In the genomic region with DNA sequence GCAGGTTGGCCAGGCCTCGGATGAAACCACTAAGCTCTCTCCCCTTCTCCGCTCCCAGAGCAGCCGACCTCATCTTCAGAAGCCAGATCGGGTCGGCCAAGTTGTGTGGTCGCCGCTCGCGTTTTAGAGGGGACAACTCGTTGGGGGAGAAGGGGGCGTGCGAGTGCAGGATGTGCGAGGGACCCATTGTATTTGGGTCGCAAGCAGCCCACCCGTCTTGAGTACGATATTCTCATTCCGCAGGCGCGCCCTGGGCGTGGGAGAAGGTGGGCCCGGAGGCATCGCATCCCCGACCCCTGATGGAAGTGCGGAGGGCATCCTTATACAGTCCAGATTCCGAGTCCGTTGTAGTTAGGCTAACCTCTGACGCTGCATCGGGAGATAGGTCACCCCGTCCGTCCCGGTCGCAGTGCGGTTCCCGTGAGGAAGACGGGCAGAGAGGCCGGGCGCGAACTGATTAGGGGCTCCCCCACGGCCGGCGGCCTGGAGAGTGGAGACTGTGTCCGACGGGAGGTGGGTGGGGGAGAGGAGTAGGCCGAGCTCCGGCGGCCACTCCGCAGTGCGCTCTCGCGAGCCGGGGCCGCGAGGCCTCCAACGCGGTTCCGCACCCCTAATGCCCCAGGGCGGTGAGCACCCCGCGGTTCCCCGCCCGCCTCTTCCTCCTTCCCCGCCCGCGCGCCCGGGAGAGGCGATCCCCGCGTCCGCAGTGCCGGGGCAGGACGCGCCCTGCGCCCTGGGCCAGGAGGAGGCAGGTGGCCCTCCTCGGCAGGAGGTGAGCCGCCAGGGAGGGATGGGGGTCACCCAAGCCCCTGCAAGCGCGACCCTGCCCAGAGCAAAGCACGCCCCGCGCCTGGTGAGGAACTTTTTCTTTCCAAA, we compare ENCODE assay signal across 9 cellular contexts. TPM values are rescaled to one million over a fixed set of nuclear protein-coding genes. Genes with fewer than 3 reads are reported as not detected.
DNase-seq lines count a peak whose midpoint lies in the region; ATAC-seq, FAIRE-seq and TF ChIP-seq lines count a peak whose summit lies in the region.
"Had no signal": no experiment of that assay in that cellular context is flagged by ENCODE, and none has a peak within 500 bp of the region (broad histone marks: within the 10 kb centered on the region; RNA-seq: fewer than 3 reads in every experiment).

No MANE protein-coding gene starts in this region.

- DNase-seq in GM12891 (ENCODE audit: insufficient read length, low spot score) (peak; percentile 26), T-helper 17 cell (no peak), glutamatergic neuron (no peak), retina (peak; percentile 63), EL (no peak)
- DNase-seq: SIG-M5 had no signal

- H3K27me3 Mint-ChIP-seq in T-helper 17 cell, result peaks cover 78% of the 10 kb centered on the region
- peaks cover 31% of the 10 kb centered on the region for H3K27me3 Mint-ChIP-seq in glutamatergic neuron (ENCODE audit: unreplicated experiment)

- FAIRE-seq in GM12891 (lab: Jason Lieb, UNC), result no peak

- H3K9me3 ChIP-seq in T-helper 17 cell (ENCODE audit: control insufficient read depth, low read length, poor library complexity, severe bottlenecking), result no peaks in the 10 kb centered on the region

- H3K4me1 Mint-ChIP-seq in T-helper 17 cell (peaks cover 31% of the 10 kb centered on the region), glutamatergic neuron (ENCODE audit: low read depth, unreplicated experiment) (peaks cover 14% of the 10 kb centered on the region)

- H3K36me3 Mint-ChIP-seq in T-helper 17 cell (ENCODE audit: low read depth), result peaks cover 2% of the 10 kb centered on the region
- H3K36me3 Mint-ChIP-seq in glutamatergic neuron (ENCODE audit: unreplicated experiment), result peaks cover 5% of the 10 kb centered on the region

- H3K4me3 Mint-ChIP-seq in T-helper 17 cell, result peak overlapping the region; percentile 91
- H3K4me3 Mint-ChIP-seq in glutamatergic neuron (ENCODE audit: unreplicated experiment), result peak overlapping the region; percentile 38

- ATAC-seq in T-helper 17 cell (peak; percentile 22), GM19397 (IDR thresholded peaks at IDR 0.05; ENCODE audit: unreplicated experiment) (no peak), GM18858 (IDR thresholded peaks at IDR 0.05; ENCODE audit: unreplicated experiment) (no peak), GM21515 (IDR thresholded peaks at IDR 0.05; ENCODE audit: unreplicated experiment) (no peak)

- TF ChIP-seq POLR2A in GM12891 (IDR thresholded peaks at IDR 0.05; ENCODE audit: low read depth, low read length), result no peak

- peaks cover 7% of the 10 kb centered on the region for H3K9me3 Mint-ChIP-seq in glutamatergic neuron (ENCODE audit: unreplicated experiment)

- no peak for TF ChIP-seq CTCF in glutamatergic neuron (IDR thresholded peaks at IDR 0.05; ENCODE audit: partially characterized antibody, unreplicated experiment)

- H3K27ac Mint-ChIP-seq in T-helper 17 cell (no peak overlapping the region), glutamatergic neuron (ENCODE audit: unreplicated experiment) (no peak overlapping the region)

TF ChIP-seq in GM12891, 5 proteins besides CTCF, POLR2A, EP300 and RAD21:
- TF ChIP-seq POU2F2 (IDR thresholded peaks at IDR 0.05; ENCODE audit: low read depth, low read length), result no peak
- TF ChIP-seq POLR2AphosphoS5 (IDR thresholded peaks at IDR 0.05; ENCODE audit: low read depth, low read length), result no peak
- TF ChIP-seq TAF1 (IDR thresholded peaks at IDR 0.05; ENCODE audit: low read depth, low read length), result no peak
- no peak for TF ChIP-seq SPI1 (IDR thresholded peaks at IDR 0.05; ENCODE audit: low read depth, low read length)
- no peak for TF ChIP-seq PAX5 (IDR thresholded peaks at IDR 0.05; ENCODE audit: insufficient read depth, low read length, severe bottlenecking)
TF ChIP-seq in GM12891: peak in this region for 0.

RNA-seq across cellular contexts. Expression of a gene that starts 1.6 kb away (rescaled TPM):
- polyA plus RNA-seq in GM12891 (2012; ENCODE audit: low read depth, missing spikeins), result not detected
- not detected for total RNA-seq in T-helper 17 cell
- 1.8 TPM for total RNA-seq in glutamatergic neuron (ENCODE audit: unreplicated experiment)

RNA-seq across cellular contexts. Expression of a gene that starts 56.7 kb away (rescaled TPM):
- not detected for polyA plus RNA-seq in GM12891 (2012; ENCODE audit: low read depth, missing spikeins)
- total RNA-seq in T-helper 17 cell, result not detected
- total RNA-seq in glutamatergic neuron (ENCODE audit: unreplicated experiment), result 2.1 TPM

Comparison
In these comparisons a context has a peak if more than half of its experiments do, and no peak if none do; other contexts are left out.
1. DNase-seq: peak in GM12891 (single experiment) and retina (single experiment); none in T-helper 17 cell (0 of 3), glutamatergic neuron (single experiment) and EL (single experiment).